ENCODE assay signal across 12 cellular contexts in the genomic region with DNA sequence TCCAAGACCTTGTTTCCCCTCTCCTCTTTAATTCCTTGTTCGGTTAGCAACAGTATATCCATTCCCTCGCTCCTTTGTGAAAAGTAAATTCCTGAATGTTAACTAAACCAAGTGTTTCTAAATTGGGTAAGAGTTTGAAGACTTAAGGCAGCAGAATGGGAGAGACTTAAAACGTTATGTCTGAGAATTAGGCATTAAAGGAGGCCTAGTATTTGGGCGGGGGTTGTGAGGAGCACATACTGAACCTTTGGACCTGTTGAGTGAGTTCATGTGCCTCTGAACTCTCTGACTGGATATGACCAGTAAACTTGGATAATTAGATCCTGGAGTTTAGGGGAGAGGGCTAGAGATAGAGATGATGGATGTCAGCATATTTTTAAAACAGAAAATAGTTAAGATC. TPM values are rescaled to one million over a fixed set of nuclear protein-coding genes. Genes with fewer than 3 reads are reported as not detected.
A peak's percentile ranks its signal among the peaks of the same experiment; 100 is the strongest.
DNase-seq lines count a peak whose midpoint lies in the region; ATAC-seq and TF ChIP-seq lines count a peak whose summit lies in the region.
"Had no signal": no experiment of that assay in that cellular context is flagged by ENCODE, and none has a peak within 500 bp of the region (broad histone marks: within the 10 kb centered on the region; RNA-seq: fewer than 3 reads in every experiment).

No MANE protein-coding gene starts in this region.

- DNase-seq in heart right ventricle (no peak), Right ventricle myocardium inferior (ENCODE audit: missing footprints) (no peak), MCF 10A (ENCODE audit: unreplicated experiment) (peak; percentile 32), vagina (ENCODE audit: extremely low spot score in 2 of 2) (no peak), SW480 (ENCODE audit: low spot score) (no peak), KBM-7 (no peak)
- no peak for DNase-seq in stimulated activated naive B cell treated with anti-CD40 and anti-IgM and Interleukin-4, amounts not matched to agents 10 μg/mL and 1 μg/mL and 100 μg/mL, for 72 hours
- DNase-seq: aorta, natural killer cell, T-helper 9 cell had no signal

- H3K36me3 ChIP-seq in heart right ventricle: peaks cover 0 to 13% (median 0%) of the 10 kb centered on the region in 9 donors
- H3K36me3 ChIP-seq in liver (ENCODE audit: control insufficient read depth in 4 of 4, insufficient read depth in 3 of 4, low read depth in 1 of 4, low read length in 3 of 4): peaks cover 0 to 4% (median 0%) of the 10 kb centered on the region in 4 donors
- H3K36me3 ChIP-seq in vagina: no peaks in the 10 kb centered on the region

- H3K27me3 ChIP-seq in heart right ventricle (no peaks in the 10 kb centered on the region), liver (ENCODE audit: control insufficient read depth in 4 of 4, insufficient read depth in 4 of 4, low read length in 3 of 4) (no peaks in the 10 kb centered on the region), vagina (no peaks in the 10 kb centered on the region)

- ATAC-seq in heart right ventricle: no peak
- no peak for ATAC-seq in Right ventricle myocardium inferior
- ATAC-seq in stimulated activated naive B cell treated with anti-CD40 and anti-IgM and Interleukin-4, amounts not matched to agents 10 μg/mL and 1 μg/mL and 100 μg/mL, for 72 hours (replicated peaks): no peak
- ATAC-seq: natural killer cell had no signal

- peak; percentile 20 to 53 for TF ChIP-seq RAD21 in liver (IDR thresholded peaks at IDR 0.05)

- H3K27me3 Mint-ChIP-seq in MCF 10A (ENCODE audit: insufficient read depth, unreplicated experiment): no peaks in the 10 kb centered on the region
- H3K27me3 Mint-ChIP-seq in stimulated activated naive B cell treated with anti-CD40 and anti-IgM and Interleukin-4, amounts not matched to agents 10 μg/mL and 1 μg/mL and 100 μg/mL, for 72 hours: no peaks in the 10 kb centered on the region

- POLR2A ChIA-PET in MCF 10A (lab: Yijun Ruan, JAX): interaction anchor here (0.6 to 7.7 kb wide), 19 partner anchors 12 to 216 kb away, joined by 3 to 146 read pairs (median 4); partner anchors contain the start of genes KLHL2 and TMEM192

- peaks cover 23% of the 10 kb centered on the region for H3K36me3 Mint-ChIP-seq in MCF 10A (ENCODE audit: insufficient read depth, unreplicated experiment)
- peaks cover 23 to 38% of the 10 kb centered on the region in 2 donors for H3K36me3 Mint-ChIP-seq in stimulated activated naive B cell treated with anti-CD40 and anti-IgM and Interleukin-4, amounts not matched to agents 10 μg/mL and 1 μg/mL and 100 μg/mL, for 72 hours
- H3K36me3 Mint-ChIP-seq: natural killer cell had no signal

- H3K27ac Mint-ChIP-seq in MCF 10A (ENCODE audit: low read depth, unreplicated experiment): no peak overlapping the region
- no peak overlapping the region for H3K27ac Mint-ChIP-seq in stimulated activated naive B cell treated with anti-CD40 and anti-IgM and Interleukin-4, amounts not matched to agents 10 μg/mL and 1 μg/mL and 100 μg/mL, for 72 hours
- H3K27ac Mint-ChIP-seq: CD14-positive monocyte, natural killer cell had no signal

- 42 to 47% methylated on average over 4 of the region's 4 CpGs for WGBS in heart right ventricle, 2 donors
- 18% methylated on average over 4 of the region's 4 CpGs for WGBS in liver

- no TSS peak for BruUV-seq in MCF 10A (replicated peaks; lab: Mats Ljungman, UMichigan)

- TF ChIP-seq CTCF in heart right ventricle (IDR thresholded peaks at IDR 0.05) (no peak), MCF 10A (IDR thresholded peaks at IDR 0.05; ENCODE audit: unreplicated experiment) (no peak), liver (IDR thresholded peaks at IDR 0.05; ENCODE audit: low read depth, low read length, missing input control) (no peak), vagina (IDR thresholded peaks at IDR 0.05) (no peak)

- H3K27ac ChIP-seq in heart right ventricle (peak overlapping the region in 1 of 10 donors; percentile 87), liver (ENCODE audit: low read depth in 1 of 2, low read length in 2 of 2) (peak overlapping the region; percentile 94 to 97), vagina (peak overlapping the region; percentile 91)

- CTCF ChIA-PET in MCF 10A (lab: Yijun Ruan, JAX): interaction anchor here (0.6 to 4.3 kb wide), 3 partner anchors 134 to 991 kb away, joined by 3 to 22 read pairs (median 4); no protein-coding TSS in a partner anchor

- peaks cover 2 to 40% (median 18%) of the 10 kb centered on the region in 9 donors for H3K4me1 ChIP-seq in heart right ventricle
- H3K4me1 ChIP-seq in liver (ENCODE audit: control insufficient read depth in 4 of 4, insufficient read depth in 4 of 4, low read length in 3 of 4): peaks cover 2 to 48% (median 21%) of the 10 kb centered on the region in 4 donors
- peaks cover 47% of the 10 kb centered on the region for H3K4me1 ChIP-seq in vagina

- H3K9ac ChIP-seq in liver (ENCODE audit: low read depth in 1 of 2, low read length in 2 of 2): peak overlapping the region; percentile 92 to 99

- no peaks in the 10 kb centered on the region for H3K9me3 Mint-ChIP-seq in MCF 10A (ENCODE audit: unreplicated experiment)
- no peaks in the 10 kb centered on the region for H3K9me3 Mint-ChIP-seq in stimulated activated naive B cell treated with anti-CD40 and anti-IgM and Interleukin-4, amounts not matched to agents 10 μg/mL and 1 μg/mL and 100 μg/mL, for 72 hours
- H3K9me3 Mint-ChIP-seq: CD14-positive monocyte, natural killer cell had no signal

- intact Hi-C loops in heart right ventricle (cut with DNase I): loop anchor here in 9 of 10 donors (5.0 to 10.0 kb wide), 2 partner anchors 121 to 124 kb away; partner anchors contain the start of gene KLHL2 (in 9 of the 9)
- intact Hi-C loops in Right ventricle myocardium inferior (cut with DNase I): no loop called here
- intact Hi-C loops in MCF 10A (cut with micrococcal nuclease): loop anchor here (5.0 kb wide), 2 partner anchors 106 to 216 kb away; partner anchors contain the start of gene TMEM192
- intact Hi-C loops in vagina (cut with DNase I): loop anchor here (10.0 kb wide), 2 partner anchors 124 to 204 kb away; partner anchors contain the start of gene KLHL2

- in situ Hi-C loops in KBM-7 (cut with MboI; ENCODE audit: low pct_unique_long_range_greater_than_20kb, low sequenced_read_pairs): loop anchor here (25.0 kb wide), 1 partner anchor 191 kb away; no protein-coding TSS in a partner anchor

- H3K4me3 Mint-ChIP-seq in MCF 10A (ENCODE audit: unreplicated experiment): no peak overlapping the region
- H3K4me3 Mint-ChIP-seq in stimulated activated naive B cell treated with anti-CD40 and anti-IgM and Interleukin-4, amounts not matched to agents 10 μg/mL and 1 μg/mL and 100 μg/mL, for 72 hours: no peak overlapping the region
- H3K4me3 Mint-ChIP-seq: CD14-positive monocyte, natural killer cell had no signal

- H3K9me3 ChIP-seq in heart right ventricle (no peaks in the 10 kb centered on the region), liver (ENCODE audit: control insufficient read depth in 4 of 4, low read length in 3 of 4) (no peaks in the 10 kb centered on the region), vagina (no peaks in the 10 kb centered on the region)

- peak overlapping the region in 8 of 10 donors; percentile 65 to 96 (median 86) for H3K4me3 ChIP-seq in heart right ventricle
- H3K4me3 ChIP-seq in liver (ENCODE audit: low read depth in 1 of 3, low read length in 3 of 3): peak overlapping the region; percentile 67 to 95 (median 93)
- H3K4me3 ChIP-seq in vagina: peak overlapping the region in 1 of 2 donors; percentile 75

- peaks cover 41% of the 10 kb centered on the region for H3K4me1 Mint-ChIP-seq in MCF 10A (ENCODE audit: insufficient read depth, unreplicated experiment)
- peaks cover 34 to 42% of the 10 kb centered on the region in 2 donors for H3K4me1 Mint-ChIP-seq in stimulated activated naive B cell treated with anti-CD40 and anti-IgM and Interleukin-4, amounts not matched to agents 10 μg/mL and 1 μg/mL and 100 μg/mL, for 72 hours

- no peak for TF ChIP-seq POLR2A in vagina (IDR thresholded peaks at IDR 0.05)

TF ChIP-seq in liver, 16 proteins besides CTCF, POLR2A, EP300 and RAD21 (continues in another document):
- TF ChIP-seq NR2F2 (IDR thresholded peaks at IDR 0.05) (peak; percentile 25), SP1 (IDR thresholded peaks at IDR 0.05) (peak; percentile 66), JUND (IDR thresholded peaks at IDR 0.05) (peak; percentile 27 to 43), HNF4A (conservative IDR thresholded peaks at IDR 0.05) (peak; percentile 95), YY1 (IDR thresholded peaks at IDR 0.05) (no peak), EGR1 (IDR thresholded peaks at IDR 0.05; ENCODE audit: low read depth in 2 of 2) (no peak)

RNA-seq across cellular contexts. Expression of gene MSMO1, which starts 1.2 kb away (rescaled TPM):
- total RNA-seq in heart right ventricle (10 to 100 TPM in 2 of 10 donors, 1 to 10 TPM in 8; 5.9 to 11.9 (median 9.0) TPM), Right ventricle myocardium inferior (8.5 TPM), MCF 10A (2022) (80.4 and 94.9 TPM in 2 replicates), liver (100 to 1,000 TPM; 448 to 721 TPM), vagina (43.5 TPM)
- polyA plus RNA-seq in heart right ventricle (10 to 100 TPM in 1 of 2 donors, 1 to 10 TPM in 1; 3.7 to 15.1 TPM), liver (100 to 1,000 TPM; 153 to 204 TPM)

RNA-seq across cellular contexts. Expression of gene CPE, which starts 50.1 kb away (rescaled TPM):
- total RNA-seq in heart right ventricle (10 to 100 TPM; 16.9 to 57.6 (median 28.1) TPM), Right ventricle myocardium inferior (56.2 TPM), MCF 10A (2022) (8.3 and 9.1 TPM in 2 replicates), liver (1 to 10 TPM; 3.6 to 5.6 TPM), vagina (103 TPM)
- polyA plus RNA-seq in heart right ventricle (10 to 100 TPM; 20.4 to 25.7 TPM), liver (1 to 10 TPM; 3.0 to 5.4 TPM)
- total RNA-seq: natural killer cell had no signal
